ENCODE assay signal across 13 cellular contexts in the genomic region with DNA sequence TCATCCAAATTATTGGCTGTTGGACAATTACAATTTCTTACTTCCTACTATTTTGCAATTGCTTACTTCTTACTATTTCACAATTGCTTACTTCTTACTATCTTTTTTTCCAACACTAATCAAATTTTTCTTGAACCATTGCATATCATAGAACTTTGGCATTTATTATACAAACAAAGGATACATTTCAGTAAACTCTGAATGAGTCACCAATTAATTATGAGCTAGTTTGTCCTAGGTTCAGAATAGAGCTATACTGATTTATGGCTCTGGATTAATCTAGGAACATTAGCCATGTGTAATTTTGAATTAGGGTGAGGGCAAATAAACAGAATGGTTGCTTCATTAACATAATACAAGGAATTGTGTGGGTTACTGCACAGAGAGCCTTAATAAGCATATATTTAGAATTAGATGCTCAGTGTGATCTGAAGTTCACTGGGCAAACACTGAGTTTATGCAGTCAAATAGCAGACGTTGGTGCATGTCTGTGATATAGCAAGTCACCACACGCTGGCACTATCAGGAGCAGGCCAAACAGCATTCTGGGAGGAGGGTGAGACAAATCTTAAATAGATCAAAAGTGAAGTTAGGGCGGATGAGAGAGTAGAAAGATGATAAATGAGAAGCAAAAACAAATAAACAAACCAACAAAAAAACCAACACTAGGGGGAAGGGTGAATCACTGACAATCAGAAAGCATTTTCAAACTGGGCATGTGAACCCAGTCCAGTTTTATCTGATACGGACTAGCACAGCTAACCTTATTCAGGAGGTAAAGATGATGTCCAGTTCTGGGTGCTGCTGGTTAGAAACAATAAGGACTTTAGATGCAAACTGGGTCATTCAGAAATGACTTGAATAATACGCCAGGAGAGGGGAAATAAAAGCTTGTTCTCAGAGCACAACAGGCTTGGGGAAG. TPM values are rescaled to one million over a fixed set of nuclear protein-coding genes. Genes with fewer than 3 reads are reported as not detected.
DNase-seq lines count a peak whose midpoint lies in the region; FAIRE-seq and TF ChIP-seq lines count a peak whose summit lies in the region.
"Had no signal": no experiment of that assay in that cellular context is flagged by ENCODE, and none has a peak within 500 bp of the region (broad histone marks: within the 10 kb centered on the region; RNA-seq: fewer than 3 reads in every experiment).

No MANE protein-coding gene starts in this region.

- peaks cover 24% of the 10 kb centered on the region for H3F3A ChIP-seq in PC-9 (ENCODE audit: insufficient read depth, low read depth)

- no peak overlapping the region for H3K4me3 ChIP-seq in breast epithelium
- H3K4me3 ChIP-seq in PC-9, result peak overlapping the region; percentile 2; the same call in 1 of the 2 replicates
- H3K4me3 ChIP-seq in foreskin fibroblast (ENCODE audit: low read depth in 1 of 2, low read length in 2 of 2), result no peak overlapping the region

- no peak for TF ChIP-seq POLR2A in breast epithelium (IDR thresholded peaks at IDR 0.05)

- no peaks in the 10 kb centered on the region for H3K9me3 Mint-ChIP-seq in MCF 10A (ENCODE audit: unreplicated experiment)
- peaks cover 1% of the 10 kb centered on the region for H3K9me3 Mint-ChIP-seq in activated naive CD8-positive, alpha-beta T cell treated with anti-CD3 and anti-CD28 coated beads for 36 hours

- no peak overlapping the region; the same call in 1 of the 2 replicates for H2AFZ ChIP-seq in PC-9

- no peaks in the 10 kb centered on the region for H3K9me2 ChIP-seq in PC-9 (ENCODE audit: insufficient read depth)

- CTCF ChIA-PET in MCF 10A (lab: Yijun Ruan, JAX) (interaction anchor here (0.6 to 6.1 kb wide), 10 partner anchors 9 to 316 kb away, joined by 3 to 62 read pairs (median 4); a partner anchor contains a TSS), PC-9 (lab: Charles Lee) (interaction anchor here (0.7 to 1.4 kb wide), 3 partner anchors 8 to 1647 kb away, joined by 3 to 7 read pairs (median 4); no protein-coding TSS in a partner anchor)

- H3K4me2 ChIP-seq in PC-9, result peak overlapping the region; percentile 55

- H3K79me2 ChIP-seq in PC-9 (ENCODE audit: low read depth), result no peaks in the 10 kb centered on the region

- DNase-seq in MCF 10A (ENCODE audit: unreplicated experiment), result peak; percentile 21
- no peak for DNase-seq in breast epithelium (ENCODE audit: low spot score in 2 of 2)
- DNase-seq in PC-9, result peak in 1 of 2 experiments; percentile 90
- DNase-seq in foreskin fibroblast, result peak; percentile 6 to 15
- DNase-seq in urothelium cell line (ENCODE audit: low spot score), result no peak
- DNase-seq in activated naive CD8-positive, alpha-beta T cell treated with anti-CD3 and anti-CD28 coated beads for 36 hours, result no peak
- DNase-seq in GDM1 (lab: John Stamatoyannopoulos, UW), result no peak
- no peak for DNase-seq in nucleus accumbens (lab: John Stamatoyannopoulos, UW)
- DNase-seq: activated T-cell treated with anti-CD3 and anti-CD28 coated beads, Interleukin-2, amount 50 U/mL, for 48 hours; NCI-H524 treated with DMSO at 0.1 percent for 48 hours had no signal

- H3K36me3 Mint-ChIP-seq in MCF 10A (ENCODE audit: insufficient read depth, unreplicated experiment), result no peaks in the 10 kb centered on the region
- peaks cover 1% of the 10 kb centered on the region for H3K36me3 Mint-ChIP-seq in activated naive CD8-positive, alpha-beta T cell treated with anti-CD3 and anti-CD28 coated beads for 36 hours

- intact Hi-C loops in MCF 10A (cut with micrococcal nuclease) (no loop called here), breast epithelium (cut with DNase I; ENCODE audit: low total_unique reads) (no loop called here), PC-9 (cut with micrococcal nuclease; ENCODE audit: unreplicated experiment) (no loop called here)

- H3K27me3 ChIP-seq in breast epithelium (no peaks in the 10 kb centered on the region), PC-9 (ENCODE audit: insufficient read depth, low read depth) (no peaks in the 10 kb centered on the region)

- BruUV-seq in MCF 10A (replicated peaks; lab: Mats Ljungman, UMichigan), result no TSS peak
- no TSS peak for BruUV-seq in PC-9 (replicated peaks; lab: Mats Ljungman, UMichigan)

- no peaks in the 10 kb centered on the region for H4K20me1 ChIP-seq in PC-9 (ENCODE audit: insufficient read depth)

- no peaks in the 10 kb centered on the region for H3K4me1 ChIP-seq in breast epithelium
- H3K4me1 ChIP-seq in PC-9 (replicated peaks; ENCODE audit: insufficient read depth), result peaks cover 28% of the 10 kb centered on the region

- TF ChIP-seq CTCF in MCF 10A (IDR thresholded peaks at IDR 0.05; ENCODE audit: unreplicated experiment) (no peak), breast epithelium (IDR thresholded peaks at IDR 0.05) (no peak), PC-9 (conservative IDR thresholded peaks at IDR 0.05) (no peak; the same call in 1 of the 2 replicates), foreskin fibroblast (IDR thresholded peaks at IDR 0.05; ENCODE audit: low read depth, low read length) (no peak)

- FAIRE-seq in urothelium cell line (lab: Jason Lieb, UNC), result peak; percentile 91

- POLR2A ChIA-PET in MCF 10A (lab: Yijun Ruan, JAX), result interaction anchor here (0.5 to 3.2 kb wide), 10 partner anchors 9 to 707 kb away, joined by 3 to 21 read pairs (median 4); a partner anchor contains a TSS
- POLR2A ChIA-PET in PC-9 (lab: Charles Lee; ENCODE audit: unreplicated experiment), result no interaction called here

- H3K9me3 ChIP-seq in breast epithelium (no peaks in the 10 kb centered on the region), PC-9 (ENCODE audit: insufficient read depth, low read depth) (no peaks in the 10 kb centered on the region)

- no peaks in the 10 kb centered on the region for H3K36me3 ChIP-seq in breast epithelium
- no peaks in the 10 kb centered on the region for H3K36me3 ChIP-seq in PC-9 (ENCODE audit: low read depth)

- no peak overlapping the region for H3K27ac Mint-ChIP-seq in MCF 10A (ENCODE audit: low read depth, unreplicated experiment)
- H3K27ac Mint-ChIP-seq in activated naive CD8-positive, alpha-beta T cell treated with anti-CD3 and anti-CD28 coated beads for 36 hours, result no peak overlapping the region
- H3K27ac Mint-ChIP-seq: B cell; T-helper 2 cell treated with Interferon-gamma antibody and Interleukin-4, amounts not matched to agents 5 μg/mL and 100 μg/mL, for 36 hours had no signal

- H3K27me3 Mint-ChIP-seq in MCF 10A (ENCODE audit: insufficient read depth, unreplicated experiment), result no peaks in the 10 kb centered on the region
- peaks cover 3% of the 10 kb centered on the region for H3K27me3 Mint-ChIP-seq in activated naive CD8-positive, alpha-beta T cell treated with anti-CD3 and anti-CD28 coated beads for 36 hours

- H3K27ac ChIP-seq in breast epithelium (no peak overlapping the region), PC-9 (peak overlapping the region; percentile 48)

- peaks cover 11% of the 10 kb centered on the region for H3K4me1 Mint-ChIP-seq in MCF 10A (ENCODE audit: insufficient read depth, unreplicated experiment)
- peaks cover 4% of the 10 kb centered on the region for H3K4me1 Mint-ChIP-seq in activated naive CD8-positive, alpha-beta T cell treated with anti-CD3 and anti-CD28 coated beads for 36 hours
- H3K4me1 Mint-ChIP-seq: B cell had no signal

- no peak overlapping the region for H3K4me3 Mint-ChIP-seq in MCF 10A (ENCODE audit: unreplicated experiment)
- no peak overlapping the region for H3K4me3 Mint-ChIP-seq in activated naive CD8-positive, alpha-beta T cell treated with anti-CD3 and anti-CD28 coated beads for 36 hours
- H3K4me3 Mint-ChIP-seq: B cell; T-helper 2 cell treated with Interferon-gamma antibody and Interleukin-4, amounts not matched to agents 5 μg/mL and 100 μg/mL, for 36 hours had no signal

RNA-seq across cellular contexts. Expression of a gene that starts 21.4 kb away (rescaled TPM):
- not detected in 2 replicates for total RNA-seq in MCF 10A (2022)
- total RNA-seq in breast epithelium, result not detected
- not detected in 2 replicates for total RNA-seq in PC-9 (2021)
- not detected for total RNA-seq in activated naive CD8-positive, alpha-beta T cell treated with anti-CD3 and anti-CD28 coated beads for 36 hours
- total RNA-seq: B cell, mucosa of gallbladder had no signal

RNA-seq across cellular contexts. Expression of a gene that starts 41.5 kb away (rescaled TPM):
- total RNA-seq in MCF 10A (2022) (51.8 and 73.9 TPM in 2 replicates), breast epithelium (10 to 100 TPM; 22.9 to 32.4 (median 28.5) TPM), PC-9 (2021) (28.3 and 33.1 TPM in 2 replicates)
- 10 to 100 TPM; 52.2 to 56.9 TPM for total RNA-seq in activated naive CD8-positive, alpha-beta T cell treated with anti-CD3 and anti-CD28 coated beads for 36 hours

Comparison
In these comparisons a context has a peak if more than half of its experiments do, and no peak if none do; other contexts are left out.
1. DNase-seq: peak in MCF 10A (single experiment) and foreskin fibroblast (2 of 2); none in breast epithelium (0 of 2), urothelium cell line (single experiment), activated naive CD8-positive, alpha-beta T cell treated with anti-CD3 and anti-CD28 coated beads for 36 hours (single experiment), GDM1 (single experiment) and nucleus accumbens (0 of 56).